ENCODE assay signal across 8 cellular contexts in the genomic region with DNA sequence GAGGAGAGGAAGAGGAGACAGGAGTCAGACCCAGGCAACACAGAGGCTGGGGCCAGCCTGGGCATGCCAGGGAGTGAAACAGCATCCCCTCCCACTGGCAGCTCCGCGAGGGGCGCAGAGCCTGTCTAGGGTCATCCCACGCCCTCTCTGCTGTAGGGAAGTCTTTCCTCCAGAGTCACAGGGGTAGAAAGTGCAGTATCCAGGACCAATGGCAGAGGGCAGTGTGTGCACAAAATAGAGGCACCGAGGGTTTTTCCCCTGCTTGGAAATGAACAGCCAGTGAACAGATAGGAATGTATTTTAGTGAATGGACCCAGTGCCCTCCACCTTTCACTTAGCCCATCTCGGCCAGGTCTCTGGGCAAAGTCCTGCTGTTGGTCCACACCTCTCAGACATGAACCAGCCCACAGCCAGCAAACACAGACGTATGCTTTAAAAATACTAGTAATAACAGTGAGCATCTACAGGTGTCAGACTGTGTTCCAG. TPM values are rescaled to one million over a fixed set of nuclear protein-coding genes. Genes with fewer than 3 reads are reported as not detected.
DNase-seq lines count a peak whose midpoint lies in the region; ATAC-seq, FAIRE-seq and TF ChIP-seq lines count a peak whose summit lies in the region.

No MANE protein-coding gene starts in this region.

- TF ChIP-seq POLR2A in endothelial cell of umbilical vein (IDR thresholded peaks at IDR 0.05; ENCODE audit: low read depth, low read length) = no peak

- dilution Hi-C loops in endothelial cell of umbilical vein (cut with MboI; ENCODE audit: extremely low pct_ligation_motif_present, low sequenced_read_pairs) = no loop called here

- no peaks in the 10 kb centered on the region for H4K20me1 ChIP-seq in endothelial cell of umbilical vein (replicated peaks; ENCODE audit: control insufficient read depth, extremely low read depth, insufficient read depth, low read length)

- no peak overlapping the region for H3K27ac ChIP-seq in C4-2B
- no peak overlapping the region for H3K27ac ChIP-seq in endothelial cell of umbilical vein (ENCODE audit: insufficient read depth, low read depth, low read length)

- H3K79me2 ChIP-seq in endothelial cell of umbilical vein (ENCODE audit: control insufficient read depth, insufficient read depth, low read length) = no peaks in the 10 kb centered on the region

- H3K4me1 ChIP-seq in endothelial cell of umbilical vein (ENCODE audit: control insufficient read depth, extremely low read depth, insufficient read depth, low read length) = no peaks in the 10 kb centered on the region

- peak; percentile 71 for FAIRE-seq in endothelial cell of umbilical vein (lab: Jason Lieb, UNC)

- no peaks in the 10 kb centered on the region for H3K9me3 Mint-ChIP-seq in activated CD8-positive, alpha-beta memory T cell treated with anti-CD3 and anti-CD28 coated beads, Interleukin-2, amount 10 ng/mL, durations not matched to agents 7 days and 5 days (ENCODE audit: low read depth)

- no peaks in the 10 kb centered on the region for H3K27me3 Mint-ChIP-seq in activated CD8-positive, alpha-beta memory T cell treated with anti-CD3 and anti-CD28 coated beads, Interleukin-2, amount 10 ng/mL, durations not matched to agents 7 days and 5 days

- H3K4me2 ChIP-seq in endothelial cell of umbilical vein (ENCODE audit: insufficient read depth, low read length) = no peak overlapping the region

- peaks cover 14% of the 10 kb centered on the region for H3K4me1 Mint-ChIP-seq in activated CD8-positive, alpha-beta memory T cell treated with anti-CD3 and anti-CD28 coated beads, Interleukin-2, amount 10 ng/mL, durations not matched to agents 7 days and 5 days

- POLR2A ChIA-PET in HEK293T (lab: Yijun Ruan, JAX) = no interaction called here
- POLR2A ChIA-PET in endothelial cell of umbilical vein (lab: Charles Lee) = no interaction called here

- BruUV-seq in endothelial cell of umbilical vein (replicated peaks; lab: Mats Ljungman, UMichigan) = no TSS peak

- peak; percentile 58 for ATAC-seq in activated CD8-positive, alpha-beta memory T cell treated with anti-CD3 and anti-CD28 coated beads, Interleukin-2, amount 10 ng/mL, durations not matched to agents 7 days and 5 days
- ATAC-seq in HG02798 (IDR thresholded peaks at IDR 0.05; ENCODE audit: poor library complexity, unreplicated experiment) = no peak

- H3K27me3 ChIP-seq in endothelial cell of umbilical vein (ENCODE audit: control insufficient read depth in 2 of 2, insufficient read depth in 2 of 2, low read length in 2 of 2) = peaks cover 2% of the 10 kb centered on the region in 2 experiments

- CTCF ChIA-PET in HEK293T (lab: Yijun Ruan, JAX) (interaction anchor here (1.0 to 1.6 kb wide), 6 partner anchors 74 to 361 kb away, joined by 3 to 5 read pairs (median 4); no protein-coding TSS in a partner anchor), endothelial cell of umbilical vein (lab: Charles Lee) (interaction anchor here (1.0 to 12.3 kb wide), 7 partner anchors 12 to 428 kb away, joined by 3 to 135 read pairs (median 6); no protein-coding TSS in a partner anchor)
- CTCF ChIA-PET in activated CD8-positive, alpha-beta memory T cell treated with anti-CD3 and anti-CD28 coated beads, Interleukin-2, amount 10 ng/mL, durations not matched to agents 7 days and 5 days (lab: Charles Lee) = interaction anchor here (1.0 to 24.3 kb wide), 4 partner anchors 9 to 292 kb away, joined by 4 to 459 read pairs (median 4); no protein-coding TSS in a partner anchor

- TF ChIP-seq CTCF in C4-2B (conservative IDR thresholded peaks at IDR 0.05) (peak; percentile 88), endothelial cell of umbilical vein (IDR thresholded peaks at IDR 0.05; ENCODE audit: extremely low read depth in 1 of 2, insufficient read depth in 1 of 2, low read depth in 1 of 2, low read length in 2 of 2) (peak; percentile 49 to 66)

- H3K9me3 ChIP-seq in endothelial cell of umbilical vein (replicated peaks; ENCODE audit: control insufficient read depth, insufficient read depth, low read length) = no peaks in the 10 kb centered on the region

- H3K36me3 Mint-ChIP-seq in activated CD8-positive, alpha-beta memory T cell treated with anti-CD3 and anti-CD28 coated beads, Interleukin-2, amount 10 ng/mL, durations not matched to agents 7 days and 5 days = no peaks in the 10 kb centered on the region

- no peak overlapping the region for H3K9ac ChIP-seq in endothelial cell of umbilical vein (replicated peaks; ENCODE audit: extremely low read depth, insufficient read depth, low read length)

- H3K27ac Mint-ChIP-seq in activated CD8-positive, alpha-beta memory T cell treated with anti-CD3 and anti-CD28 coated beads, Interleukin-2, amount 10 ng/mL, durations not matched to agents 7 days and 5 days = no peak overlapping the region

- intact Hi-C loops in endothelial cell of umbilical vein (cut with micrococcal nuclease) = loop anchor here (1.0 kb wide), 4 partner anchors 282 to 398 kb away; no protein-coding TSS in a partner anchor

- H2AFZ ChIP-seq in endothelial cell of umbilical vein (ENCODE audit: low read depth, low read length) = no peak overlapping the region

- H3K36me3 ChIP-seq in endothelial cell of umbilical vein (ENCODE audit: control insufficient read depth in 2 of 2, extremely low read depth in 1 of 2, insufficient read depth in 2 of 2, low read length in 2 of 2) = no peaks in the 10 kb centered on the region

- DNase-seq in HEK293T (ENCODE audit: extremely low spot score) (peak; percentile 73), NCI-H748 treated with DMSO at 0.1 percent for 48 hours (lab: John Stamatoyannopoulos, UW) (peak; percentile 75), endothelial cell of umbilical vein (ENCODE audit: low read depth, low spot score) (peak; percentile 53), mesenteric fat pad (ENCODE audit: low spot score) (peak; percentile 81)
- peak; percentile 63 for DNase-seq in activated CD8-positive, alpha-beta memory T cell treated with anti-CD3 and anti-CD28 coated beads, Interleukin-2, amount 10 ng/mL, durations not matched to agents 7 days and 5 days
- DNase-seq in stimulated activated CD8-positive, alpha-beta memory T cell treated with anti-CD3 and anti-CD28 coated beads, Interleukin-4, amount 100 ng/mL, for 24 hours (ENCODE audit: low read depth) = peak; percentile 44

- no peaks in the 10 kb centered on the region for H3K9me1 ChIP-seq in endothelial cell of umbilical vein (replicated peaks; ENCODE audit: control insufficient read depth, extremely low read depth, insufficient read depth, low read length)

- H3K4me3 ChIP-seq in endothelial cell of umbilical vein (replicated peaks in 1 of 3; ENCODE audit: insufficient read depth in 1 of 3, low read depth in 1 of 3, low read length in 3 of 3) = no peak overlapping the region

- no peak overlapping the region for H3K4me3 Mint-ChIP-seq in activated CD8-positive, alpha-beta memory T cell treated with anti-CD3 and anti-CD28 coated beads, Interleukin-2, amount 10 ng/mL, durations not matched to agents 7 days and 5 days

RNA-seq across cellular contexts. Expression of gene KRT74, which starts 9.4 kb away (rescaled TPM):
- total RNA-seq in activated CD8-positive, alpha-beta memory T cell treated with anti-CD3 and anti-CD28 coated beads, Interleukin-2, amount 10 ng/mL, durations not matched to agents 7 days and 5 days = not detected
- not detected in 2 replicates for total RNA-seq in endothelial cell of umbilical vein
- not detected in 2 replicates for polyA plus RNA-seq in endothelial cell of umbilical vein
- not detected in 2 replicates for polyA plus RNA-seq in endothelial cell of umbilical vein (2011; cell fraction: cytosol; rRNA removed)
- not detected in 2 replicates for polyA plus RNA-seq in endothelial cell of umbilical vein (2011; cell fraction: nucleus; rRNA removed)
- polyA plus RNA-seq in endothelial cell of umbilical vein (2012) = not detected in 2 replicates
- polyA minus RNA-seq in endothelial cell of umbilical vein = not detected in 2 replicates
- polyA minus RNA-seq in endothelial cell of umbilical vein (2011; cell fraction: cytosol; rRNA and poly(A)+ RNA removed) = not detected
- not detected in 2 replicates for polyA minus RNA-seq in endothelial cell of umbilical vein (2011; cell fraction: nucleus; rRNA and poly(A)+ RNA removed)
- not detected for total RNA-seq in mesenteric fat pad

RNA-seq across cellular contexts. Expression of gene KRT72, which starts 18.2 kb away (rescaled TPM):
- total RNA-seq in activated CD8-positive, alpha-beta memory T cell treated with anti-CD3 and anti-CD28 coated beads, Interleukin-2, amount 10 ng/mL, durations not matched to agents 7 days and 5 days = under 1 TPM in 1 of 2 experiments, not detected in 1; 0.15 TPM
- total RNA-seq in endothelial cell of umbilical vein (not detected in 2 replicates), mesenteric fat pad (not detected)
- not detected in 2 replicates for polyA plus RNA-seq in endothelial cell of umbilical vein
- not detected in 2 replicates for polyA plus RNA-seq in endothelial cell of umbilical vein (2011; cell fraction: cytosol; rRNA removed)
- polyA plus RNA-seq in endothelial cell of umbilical vein (2011; cell fraction: nucleus; rRNA removed) = not detected in 2 replicates
- polyA plus RNA-seq in endothelial cell of umbilical vein (2012) = not detected in 2 replicates
- polyA minus RNA-seq in endothelial cell of umbilical vein = not detected in 2 replicates
- polyA minus RNA-seq in endothelial cell of umbilical vein (2011; cell fraction: cytosol; rRNA and poly(A)+ RNA removed) = not detected
- polyA minus RNA-seq in endothelial cell of umbilical vein (2011; cell fraction: nucleus; rRNA and poly(A)+ RNA removed) = not detected in 2 replicates

RNA-seq across cellular contexts. Expression of gene KRT71, which starts 30.1 kb away (rescaled TPM):
- not detected for total RNA-seq in activated CD8-positive, alpha-beta memory T cell treated with anti-CD3 and anti-CD28 coated beads, Interleukin-2, amount 10 ng/mL, durations not matched to agents 7 days and 5 days
- total RNA-seq in endothelial cell of umbilical vein (not detected in 2 replicates), mesenteric fat pad (not detected)
- not detected in 2 replicates for polyA plus RNA-seq in endothelial cell of umbilical vein
- polyA plus RNA-seq in endothelial cell of umbilical vein (2011; cell fraction: cytosol; rRNA removed) = not detected in 2 replicates
- not detected in 2 replicates for polyA plus RNA-seq in endothelial cell of umbilical vein (2011; cell fraction: nucleus; rRNA removed)
- polyA plus RNA-seq in endothelial cell of umbilical vein (2012) = not detected in 2 replicates
- polyA minus RNA-seq in endothelial cell of umbilical vein = not detected in 2 replicates
- polyA minus RNA-seq in endothelial cell of umbilical vein (2011; cell fraction: cytosol; rRNA and poly(A)+ RNA removed) = not detected
- not detected in 2 replicates for polyA minus RNA-seq in endothelial cell of umbilical vein (2011; cell fraction: nucleus; rRNA and poly(A)+ RNA removed)

RNA-seq across cellular contexts. Expression of gene KRT73, which starts 35.3 kb away (rescaled TPM):
- not detected for total RNA-seq in activated CD8-positive, alpha-beta memory T cell treated with anti-CD3 and anti-CD28 coated beads, Interleukin-2, amount 10 ng/mL, durations not matched to agents 7 days and 5 days
- not detected in 2 replicates for total RNA-seq in endothelial cell of umbilical vein
- not detected in 2 replicates for polyA plus RNA-seq in endothelial cell of umbilical vein
- polyA plus RNA-seq in endothelial cell of umbilical vein (2011; cell fraction: cytosol; rRNA removed) = not detected in 2 replicates
- not detected in 2 replicates for polyA plus RNA-seq in endothelial cell of umbilical vein (2011; cell fraction: nucleus; rRNA removed)
- not detected in 2 replicates for polyA plus RNA-seq in endothelial cell of umbilical vein (2012)
- not detected in 2 replicates for polyA minus RNA-seq in endothelial cell of umbilical vein
- not detected for polyA minus RNA-seq in endothelial cell of umbilical vein (2011; cell fraction: cytosol; rRNA and poly(A)+ RNA removed)
- not detected in 2 replicates for polyA minus RNA-seq in endothelial cell of umbilical vein (2011; cell fraction: nucleus; rRNA and poly(A)+ RNA removed)
- total RNA-seq in mesenteric fat pad = not detected
